29 cellular contexts compared by ENCODE assay signal in the genomic region with DNA sequence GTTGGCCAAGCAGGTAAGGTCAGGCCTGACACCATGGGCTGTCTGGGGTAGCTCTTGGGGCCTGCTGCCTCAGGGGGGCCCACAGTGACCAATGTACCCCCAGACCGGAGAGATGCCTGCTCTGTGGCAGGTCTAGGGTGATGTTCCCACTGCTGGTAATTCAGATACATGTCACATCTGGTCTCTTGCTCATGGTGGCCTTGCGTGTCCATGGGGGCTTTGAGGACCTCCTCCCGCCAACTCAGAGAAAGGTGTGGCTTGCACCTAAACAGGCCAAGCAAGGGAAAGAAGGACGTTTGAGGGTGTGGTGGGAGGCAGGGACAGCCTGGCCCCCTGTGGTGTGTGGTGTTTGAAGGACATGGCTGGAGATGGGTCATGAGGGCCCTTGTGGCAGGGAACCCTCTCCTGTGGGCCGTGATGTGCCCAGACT.
DNase-seq lines count a peak whose midpoint lies in the region; ATAC-seq, FAIRE-seq and TF ChIP-seq lines count a peak whose summit lies in the region.
"Had no signal": no experiment of that assay in that cellular context is flagged by ENCODE, and none has a peak within 500 bp of the region (broad histone marks: within the 10 kb centered on the region; RNA-seq: fewer than 3 reads in every experiment).

No MANE protein-coding gene starts in this region.

- no peaks in the 10 kb centered on the region for H3K4me1 Mint-ChIP-seq in activated T-helper 17 cell treated with anti-CD3 and anti-CD28 coated beads, Interleukin-2, amount 50 U/mL, for 72 hours
- H3K4me1 Mint-ChIP-seq: activated naive CD4-positive, alpha-beta T cell treated with anti-CD3 and anti-CD28 coated beads, Interleukin-2, amount 50 U/mL, for 24 hours had no signal

- H3K9me3 ChIP-seq in heart left ventricle (no peaks in the 10 kb centered on the region), kidney (ENCODE audit: control insufficient read depth in 1 of 2, low read length in 2 of 2) (no peaks in the 10 kb centered on the region), transverse colon (no peaks in the 10 kb centered on the region)
- H3K9me3 ChIP-seq: thoracic aorta had no signal

- TF ChIP-seq CTCF in heart left ventricle (IDR thresholded peaks at IDR 0.05) (no peak), kidney (IDR thresholded peaks at IDR 0.05; ENCODE audit: borderline replicate concordance, extremely low read depth, insufficient read depth) (no peak), transverse colon (IDR thresholded peaks at IDR 0.05) (no peak)

- DNase-seq in heart left ventricle: peak in 4 of 5 donors; percentile 3 to 10 (median 8)
- DNase-seq in Right ventricle myocardium inferior (ENCODE audit: missing footprints): no peak
- peak; percentile 41 for DNase-seq in kidney
- DNase-seq in transverse colon: peak; percentile 4
- DNase-seq in GM12892 (ENCODE audit: insufficient read length): no peak
- DNase-seq: activated CD4-positive, alpha-beta T cell treated with anti-CD3 and anti-CD28 coated beads for 48 hours; effector CD8-positive, alpha-beta T cell; EL; glutamatergic neuron; GOT3; NCI-H1092; NCI-H1694; NCI-H446 treated with DMSO at 0.1 percent for 48 hours; occipital lobe; RPMI8226; stimulated activated CD4-positive, alpha-beta T cell treated with anti-CD3 and anti-CD28 coated beads, Interleukin-1b, Interleukin-23, amount 100 ng/mL, for 48 hours; T1000 had no signal

- no peaks in the 10 kb centered on the region for H3K27me3 Mint-ChIP-seq in activated T-helper 17 cell treated with anti-CD3 and anti-CD28 coated beads, Interleukin-2, amount 50 U/mL, for 72 hours
- H3K27me3 Mint-ChIP-seq: activated naive CD4-positive, alpha-beta T cell treated with anti-CD3 and anti-CD28 coated beads, Interleukin-2, amount 50 U/mL, for 24 hours; naive thymus-derived CD8-positive, alpha-beta T cell; stimulated activated naive CD8-positive, alpha-beta T cell treated with anti-CD3 and anti-CD28 coated beads, Interleukin-15, Interleukin-2, amounts not matched to agents 100 ng/mL and 50 ng/mL, for 24 hours had no signal

- peaks cover 24% of the 10 kb centered on the region for H3K36me3 Mint-ChIP-seq in activated T-helper 17 cell treated with anti-CD3 and anti-CD28 coated beads, Interleukin-2, amount 50 U/mL, for 72 hours (ENCODE audit: low read depth)

- H3K4me3 ChIP-seq in heart left ventricle (no peak overlapping the region), kidney (ENCODE audit: low read length in 2 of 2) (no peak overlapping the region), transverse colon (no peak overlapping the region)
- H3K4me3 ChIP-seq: K562, lung, smooth muscle cell, thoracic aorta had no signal

- no peak overlapping the region for H3K4me3 Mint-ChIP-seq in activated T-helper 17 cell treated with anti-CD3 and anti-CD28 coated beads, Interleukin-2, amount 50 U/mL, for 72 hours
- H3K4me3 Mint-ChIP-seq: activated naive CD4-positive, alpha-beta T cell treated with anti-CD3 and anti-CD28 coated beads, Interleukin-2, amount 50 U/mL, for 24 hours; naive thymus-derived CD8-positive, alpha-beta T cell; stimulated activated naive CD8-positive, alpha-beta T cell treated with anti-CD3 and anti-CD28 coated beads, Interleukin-15, Interleukin-2, amounts not matched to agents 100 ng/mL and 50 ng/mL, for 24 hours had no signal

- in situ Hi-C loops in transverse colon (cut with MboI; ENCODE audit: low pct_ligation_motif_present in 1 of 4, low pct_unique_long_range_greater_than_20kb in 1 of 4, low sequenced_read_pairs in 3 of 4): no loop called here

- WGBS in heart left ventricle, 4 donors: 89 to 93% (median 91%) methylated on average over 4 to 5 of the region's 5 CpGs
- WGBS in transverse colon (ENCODE audit: low coverage in 1 of 2), 2 donors: 20 to 90% methylated on average over 1 to 5 of the region's 5 CpGs

- no peaks in the 10 kb centered on the region for H3K9me3 Mint-ChIP-seq in activated T-helper 17 cell treated with anti-CD3 and anti-CD28 coated beads, Interleukin-2, amount 50 U/mL, for 72 hours
- H3K9me3 Mint-ChIP-seq: activated naive CD4-positive, alpha-beta T cell treated with anti-CD3 and anti-CD28 coated beads, Interleukin-2, amount 50 U/mL, for 24 hours; naive thymus-derived CD8-positive, alpha-beta T cell; stimulated activated naive CD8-positive, alpha-beta T cell treated with anti-CD3 and anti-CD28 coated beads, Interleukin-15, Interleukin-2, amounts not matched to agents 100 ng/mL and 50 ng/mL, for 24 hours had no signal

- peak overlapping the region; percentile 23 for H3K27ac Mint-ChIP-seq in activated T-helper 17 cell treated with anti-CD3 and anti-CD28 coated beads, Interleukin-2, amount 50 U/mL, for 72 hours
- H3K27ac Mint-ChIP-seq: activated naive CD4-positive, alpha-beta T cell treated with anti-CD3 and anti-CD28 coated beads, Interleukin-2, amount 50 U/mL, for 24 hours; stimulated activated naive CD8-positive, alpha-beta T cell treated with anti-CD3 and anti-CD28 coated beads, Interleukin-15, Interleukin-2, amounts not matched to agents 100 ng/mL and 50 ng/mL, for 24 hours had no signal

- H3K27me3 ChIP-seq in heart left ventricle (no peaks in the 10 kb centered on the region), transverse colon (no peaks in the 10 kb centered on the region)

- TF ChIP-seq POLR2A in heart left ventricle (IDR thresholded peaks at IDR 0.05) (no peak), transverse colon (IDR thresholded peaks at IDR 0.05) (no peak), GM12892 (IDR thresholded peaks at IDR 0.05; ENCODE audit: low read depth, low read length) (no peak)

- intact Hi-C loops in heart left ventricle (cut with DNase I): no loop called here
- intact Hi-C loops in Right ventricle myocardium inferior (cut with DNase I): no loop called here
- intact Hi-C loops in kidney (cut with DNase I): no loop called here
- intact Hi-C loops in transverse colon (cut with DNase I; ENCODE audit: low total_unique reads): no loop called here

- FAIRE-seq in kidney (lab: Jason Lieb, UNC) (no peak), GM12892 (lab: Jason Lieb, UNC) (no peak)
- FAIRE-seq: colon, K562, keratinocyte had no signal

- ATAC-seq in heart left ventricle (no peak), Right ventricle myocardium inferior (no peak), HG03159 (IDR thresholded peaks at IDR 0.05; ENCODE audit: unreplicated experiment) (no peak)
- ATAC-seq in activated T-helper 17 cell treated with anti-CD3 and anti-CD28 coated beads, Interleukin-2, amount 50 U/mL, for 72 hours (replicated peaks): no peak
- ATAC-seq: K562; naive thymus-derived CD8-positive, alpha-beta T cell had no signal

- H3K4me1 ChIP-seq in heart left ventricle (no peaks in the 10 kb centered on the region), kidney (ENCODE audit: control insufficient read depth in 1 of 2, insufficient read depth in 1 of 2, low read depth in 1 of 2, low read length in 2 of 2) (no peaks in the 10 kb centered on the region), transverse colon (no peaks in the 10 kb centered on the region)

- TF ChIP-seq EP300 in transverse colon (IDR thresholded peaks at IDR 0.05; ENCODE audit: low read depth): no peak

- peaks cover 4 to 92% (median 86%) of the 10 kb centered on the region in 9 donors for H3K36me3 ChIP-seq in heart left ventricle
- peaks cover 31 to 34% of the 10 kb centered on the region in 2 donors for H3K36me3 ChIP-seq in kidney (ENCODE audit: control insufficient read depth in 1 of 2, insufficient read depth in 2 of 2, low read length in 2 of 2)
- H3K36me3 ChIP-seq in transverse colon: peaks cover 0 to 17% (median 3%) of the 10 kb centered on the region in 4 donors

- no peak overlapping the region for H3K27ac ChIP-seq in heart left ventricle
- H3K27ac ChIP-seq in kidney (ENCODE audit: low read depth in 2 of 2, low read length in 2 of 2): no peak overlapping the region
- no peak overlapping the region for H3K27ac ChIP-seq in transverse colon
- H3K27ac ChIP-seq: thoracic aorta, VCaP had no signal

- no peak overlapping the region for H3K9ac ChIP-seq in kidney (ENCODE audit: low read length in 2 of 2)

Comparison
In these comparisons a context has a peak if more than half of its experiments do, and no peak if none do; other contexts are left out.
1. DNase-seq: peak in heart left ventricle (4 of 5), kidney (single experiment) and transverse colon (single experiment); none in Right ventricle myocardium inferior (single experiment) and GM12892 (single experiment).